ENCODE assay signal across 1 cellular context in genomic region chr17:60139438-60140285, GRCh38.
TF ChIP-seq lines count a peak whose summit lies in the region.

No MANE protein-coding gene starts in this region.

TF ChIP-seq in K562, 482 proteins besides CTCF, POLR2A, EP300 and RAD21 (continued from another document and continues in another):
- TF ChIP-seq AFF1 (IDR thresholded peaks at IDR 0.05; ENCODE audit: low read depth in 1 of 2, partially characterized antibody in 2 of 2) (peak in 1 of 2 experiments; percentile 96), MAFG (tag; conservative IDR thresholded peaks at IDR 0.05) (no peak), KHSRP (IDR thresholded peaks at IDR 0.05) (no peak), ESRRA (IDR thresholded peaks at IDR 0.05; ENCODE audit: borderline replicate concordance, low read depth) (no peak), GTF2E2 (tag; IDR thresholded peaks at IDR 0.05) (no peak), MAZ (CRISPR knock-in tag; conservative IDR thresholded peaks at IDR 0.05 in 1 of 2, IDR thresholded peaks at IDR 0.05 in 1 of 2) (peak; percentile 70 to 93), TAL1 (IDR thresholded peaks at IDR 0.05) (no peak), ZFPM2 (CRISPR knock-in tag; IDR thresholded peaks at IDR 0.05) (no peak), SLC30A9 (CRISPR knock-in tag; IDR thresholded peaks at IDR 0.05) (no peak), ELF1 (tag; IDR thresholded peaks at IDR 0.05) (peak; percentile 50; the same call in 1 of the 2 replicates), CBX5 (IDR thresholded peaks at IDR 0.05; ENCODE audit: borderline replicate concordance, low read depth) (0 out of 2 replicates have a peak, but pooled peaks have one; percentile 29), FOSL1 (tag; conservative IDR thresholded peaks at IDR 0.05) (no peak), RFX5 (IDR thresholded peaks at IDR 0.05; ENCODE audit: low read depth, low read length) (no peak), GTF2A2 (tag; IDR thresholded peaks at IDR 0.05) (no peak), ZKSCAN1 (IDR thresholded peaks at IDR 0.05; ENCODE audit: low read depth, low read length) (no peak; the same call in 1 of the 2 replicates), MXI1 (IDR thresholded peaks at IDR 0.05; ENCODE audit: low read depth, low read length) (peak; percentile 59; the same call in 1 of the 2 replicates), ZNF316 (IDR thresholded peaks at IDR 0.05) (no peak), SRSF1 (IDR thresholded peaks at IDR 0.05; ENCODE audit: low read depth, low read length) (0 out of 2 replicates have a peak, but pooled peaks have one; percentile 55), ZNF165 (CRISPR knock-in tag; IDR thresholded peaks at IDR 0.05; ENCODE audit: borderline replicate concordance) (no peak), GABPB2 (CRISPR knock-in tag; conservative IDR thresholded peaks at IDR 0.05) (no peak), PATZ1 (CRISPR knock-in tag; IDR thresholded peaks at IDR 0.05; ENCODE audit: borderline replicate concordance) (no peak), MAFK (IDR thresholded peaks at IDR 0.05; ENCODE audit: low read length) (no peak), MEF2A (IDR thresholded peaks at IDR 0.05; ENCODE audit: control insufficient read depth, low read depth, low read length) (no peak), PTRF (tag; IDR thresholded peaks at IDR 0.05) (no peak), SMARCB1 (IDR thresholded peaks at IDR 0.05; ENCODE audit: insufficient read length, low read depth) (no peak), ETV1 (tag; conservative IDR thresholded peaks at IDR 0.05; ENCODE audit: low read depth) (peak; percentile 83), ZBTB43 (CRISPR knock-in tag; IDR thresholded peaks at IDR 0.05) (peak; percentile 78; the same call in 1 of the 2 replicates), BHLHE40 (IDR thresholded peaks at IDR 0.05; ENCODE audit: low read length) (0 out of 2 replicates have a peak, but pooled peaks have one; percentile 11), ZNF586 (CRISPR knock-in tag; conservative IDR thresholded peaks at IDR 0.05) (no peak), ZFP91 (CRISPR knock-in tag; IDR thresholded peaks at IDR 0.05) (no peak), SIX5 (IDR thresholded peaks at IDR 0.05; ENCODE audit: borderline replicate concordance in 1 of 2, insufficient read depth in 1 of 2, low read depth in 1 of 2, low read length in 2 of 2) (no peak), ZNF507 (tag; conservative IDR thresholded peaks at IDR 0.05) (no peak), ZNF518B (CRISPR knock-in tag; IDR thresholded peaks at IDR 0.05) (no peak), GATAD2A (IDR thresholded peaks at IDR 0.05) (no peak), PRPF4 (IDR thresholded peaks at IDR 0.05; ENCODE audit: insufficient read depth, low read depth, low read length, poor library complexity, severe bottlenecking) (no peak), ZFX (CRISPR knock-in tag; IDR thresholded peaks at IDR 0.05) (no peak; the same call in 1 of the 2 replicates), KAT7 (CRISPR knock-in tag; IDR thresholded peaks at IDR 0.05; ENCODE audit: borderline replicate concordance) (peak; percentile 65; the same call in 1 of the 2 replicates), PRDM10 (IDR thresholded peaks at IDR 0.05; ENCODE audit: partially characterized antibody) (no peak), ZZZ3 (IDR thresholded peaks at IDR 0.05) (no peak), CXXC5 (CRISPR knock-in tag; IDR thresholded peaks at IDR 0.05) (peak; percentile 79), ZNF589 (CRISPR knock-in tag; IDR thresholded peaks at IDR 0.05; ENCODE audit: low read depth) (no peak), ZNF277 (CRISPR knock-in tag; IDR thresholded peaks at IDR 0.05; ENCODE audit: borderline replicate concordance) (no peak), ZNF12 (CRISPR knock-in tag; IDR thresholded peaks at IDR 0.05) (no peak; the same call in 1 of the 2 replicates), NFYB (IDR thresholded peaks at IDR 0.05; ENCODE audit: extremely low read depth, insufficient read length) (no peak), ZNF717 (CRISPR knock-in tag; IDR thresholded peaks at IDR 0.05) (no peak), HDAC2 (IDR thresholded peaks at IDR 0.05) (peak; percentile 83)
- TF ChIP-seq, protein P1, sequence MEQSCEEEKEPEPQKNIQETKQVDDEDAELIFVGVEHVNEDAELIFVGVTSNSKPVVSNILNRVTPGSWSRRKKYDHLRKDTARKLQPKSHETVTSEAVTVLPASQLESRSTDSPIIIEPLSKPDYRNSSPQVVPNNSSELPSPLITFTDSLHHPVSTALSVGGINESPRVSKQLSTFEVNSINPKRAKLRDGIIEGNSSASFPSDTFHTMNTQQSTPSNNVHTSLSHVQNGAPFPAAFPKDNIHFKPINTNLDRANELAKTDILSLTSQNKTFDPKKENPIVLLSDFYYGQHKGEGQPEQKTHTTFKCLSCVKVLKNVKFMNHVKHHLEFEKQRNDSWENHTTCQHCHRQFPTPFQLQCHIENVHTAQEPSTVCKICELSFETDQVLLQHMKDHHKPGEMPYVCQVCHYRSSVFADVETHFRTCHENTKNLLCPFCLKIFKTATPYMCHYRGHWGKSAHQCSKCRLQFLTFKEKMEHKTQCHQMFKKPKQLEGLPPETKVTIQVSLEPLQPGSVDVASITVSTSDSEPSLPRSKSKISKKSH (CRISPR knock-in tag; IDR thresholded peaks at IDR 0.05) = no peak
